In genomic region chr22:27107824-27108223, GRCh38 we compare ENCODE assay signal across 9 cellular contexts.
A peak's percentile ranks its signal among the peaks of the same experiment; 100 is the strongest.
DNase-seq lines count a peak whose midpoint lies in the region; ATAC-seq and TF ChIP-seq lines count a peak whose summit lies in the region.
"Had no signal": no experiment of that assay in that cellular context is flagged by ENCODE, and none has a peak within 500 bp of the region (broad histone marks: within the 10 kb centered on the region; RNA-seq: fewer than 3 reads in every experiment).

No MANE protein-coding gene starts in this region.

- H3K27me3 Mint-ChIP-seq in activated T-cell treated with anti-CD3 and anti-CD28 coated beads, Interleukin-2, amount 50 U/mL, for 24 hours, result peaks cover 18% of the 10 kb centered on the region

- H3K36me3 ChIP-seq in psoas muscle (ENCODE audit: insufficient read depth in 1 of 2, low read depth in 1 of 2), result no peaks in the 10 kb centered on the region
- H3K36me3 ChIP-seq: neutrophil had no signal

- no peaks in the 10 kb centered on the region for H3K4me1 ChIP-seq in psoas muscle

- no peak overlapping the region for H3K4me3 Mint-ChIP-seq in activated T-cell treated with anti-CD3 and anti-CD28 coated beads, Interleukin-2, amount 50 U/mL, for 24 hours

- intact Hi-C loops in psoas muscle (cut with DNase I), result no loop called here

- peaks cover 0 to 52% (median 8%) of the 10 kb centered on the region in 3 donors for H3K27me3 ChIP-seq in psoas muscle (ENCODE audit: insufficient read depth in 3 of 3, low read length in 2 of 3)

- 45 to 51% (median 50%) methylated on average over 2 of the region's 2 CpGs for WGBS in psoas muscle, 3 donors

- DNase-seq in GM03348 (ENCODE audit: low spot score) (peak; percentile 78), OCI-M1 (lab: John Stamatoyannopoulos, UW) (peak; percentile 63), fibroblast of gingiva (ENCODE audit: low read depth) (peak; percentile 76), psoas muscle (peak; percentile 72 to 73), T-helper 2 cell (no peak)
- no peak for DNase-seq in activated T-cell treated with anti-CD3 and anti-CD28 coated beads, Interleukin-2, amount 50 U/mL, for 24 hours

- ATAC-seq in psoas muscle (peak; percentile 25 to 54 (median 46)), HG02973 (IDR thresholded peaks at IDR 0.05; ENCODE audit: unreplicated experiment) (no peak), HG03280 (IDR thresholded peaks at IDR 0.05; ENCODE audit: unreplicated experiment) (no peak)

- no peaks in the 10 kb centered on the region for H3K9me3 ChIP-seq in psoas muscle
- H3K9me3 ChIP-seq: neutrophil had no signal

- no peak overlapping the region for H3K27ac Mint-ChIP-seq in activated T-cell treated with anti-CD3 and anti-CD28 coated beads, Interleukin-2, amount 50 U/mL, for 24 hours

- no peaks in the 10 kb centered on the region for H3K4me1 Mint-ChIP-seq in activated T-cell treated with anti-CD3 and anti-CD28 coated beads, Interleukin-2, amount 50 U/mL, for 24 hours (ENCODE audit: low read depth)

- no peak overlapping the region for H3K4me3 ChIP-seq in psoas muscle

- TF ChIP-seq CTCF in psoas muscle (IDR thresholded peaks at IDR 0.05), result no peak

- H3K9me3 Mint-ChIP-seq in activated T-cell treated with anti-CD3 and anti-CD28 coated beads, Interleukin-2, amount 50 U/mL, for 24 hours, result peaks cover 4% of the 10 kb centered on the region

- H3K36me3 Mint-ChIP-seq in activated T-cell treated with anti-CD3 and anti-CD28 coated beads, Interleukin-2, amount 50 U/mL, for 24 hours (ENCODE audit: low read depth), result no peaks in the 10 kb centered on the region

- no peak overlapping the region for H3K27ac ChIP-seq in psoas muscle
- H3K27ac ChIP-seq: neutrophil had no signal

Comparison
In these comparisons a context has a peak if more than half of its experiments do, and no peak if none do; other contexts are left out.
1. DNase-seq: peak in GM03348 (single experiment), OCI-M1 (single experiment), fibroblast of gingiva (single experiment) and psoas muscle (2 of 2); none in T-helper 2 cell (0 of 5) and activated T-cell treated with anti-CD3 and anti-CD28 coated beads, Interleukin-2, amount 50 U/mL, for 24 hours (single experiment).
2. ATAC-seq: peak in psoas muscle (4 of 4); none in HG02973 (single experiment) and HG03280 (single experiment).